In the genomic region with DNA sequence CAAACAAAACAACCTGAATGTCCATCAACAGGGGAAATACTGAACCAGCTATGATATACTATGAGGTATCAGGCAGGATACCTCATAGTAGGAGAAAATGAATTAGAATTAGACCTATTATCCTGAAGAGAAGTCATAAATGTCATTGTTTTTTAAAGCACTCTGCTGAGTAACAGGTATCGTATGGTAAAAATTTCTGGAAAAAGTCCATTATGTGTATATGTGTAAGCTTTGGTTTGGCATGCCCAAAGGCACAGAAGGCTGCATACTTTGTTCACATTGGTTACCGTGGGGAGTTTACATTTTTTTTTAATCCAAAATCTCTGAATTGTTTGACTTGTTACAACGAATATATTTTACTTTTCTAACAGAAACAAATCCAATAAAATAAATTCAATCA, we compare ENCODE assay signal across 18 cellular contexts.
A peak's percentile ranks its signal among the peaks of the same experiment; 100 is the strongest.
DNase-seq lines count a peak whose midpoint lies in the region; ATAC-seq and TF ChIP-seq lines count a peak whose summit lies in the region.
"Had no signal": no experiment of that assay in that cellular context is flagged by ENCODE, and none has a peak within 500 bp of the region (broad histone marks: within the 10 kb centered on the region; RNA-seq: fewer than 3 reads in every experiment).

No MANE protein-coding gene starts in this region.

- ATAC-seq in HG02938 (IDR thresholded peaks at IDR 0.05; ENCODE audit: unreplicated experiment) = no peak
- ATAC-seq in GM21717 (IDR thresholded peaks at IDR 0.05; ENCODE audit: unreplicated experiment) = no peak

- H4K20me1 ChIP-seq in SK-N-SH (ENCODE audit: insufficient read depth) (no peaks in the 10 kb centered on the region), osteoblast (ENCODE audit: insufficient read depth, low read length) (no peaks in the 10 kb centered on the region)

- DNase-seq in SK-N-SH (peak; percentile 9), fibroblast of gingiva (ENCODE audit: low read depth) (peak; percentile 66), osteoblast (ENCODE audit: insufficient read length, low spot score, missing footprints) (peak; percentile 34), KBM-7 (no peak)
- no peak for DNase-seq in activated CD4-positive, CD25-positive, alpha-beta regulatory T cell (lab: John Stamatoyannopoulos, UW)
- DNase-seq: activated CD4-positive, alpha-beta memory T cell treated with anti-CD3 and anti-CD28 coated beads, Interleukin-2, amount 10 ng/mL, durations not matched to agents 7 days and 5 days; Calu3; NCI-H1436 treated with DMSO at 0.1 percent for 48 hours; NCI-H526 treated with DMSO at 0.1 percent for 48 hours; PC-9; stimulated activated CD4-positive, alpha-beta T cell treated with anti-CD3 and anti-CD28 coated beads, Interleukin-15, amount 100 ng/mL, for 24 hours had no signal

- H3K27ac ChIP-seq in ACC112 (ENCODE audit: low read depth, low read length) (peak overlapping the region; percentile 1; the same call in 1 of the 2 replicates), SK-N-SH (ENCODE audit: low read depth in 2 of 2, low read length in 1 of 2) (peak overlapping the region; percentile 63 to 95), osteoblast (ENCODE audit: low read depth, low read length) (peak overlapping the region; percentile 80)
- H3K27ac ChIP-seq: HL-60, KMS-11, parathyroid adenoma, PC-9, suprapubic skin had no signal

- no peaks in the 10 kb centered on the region for H3K27me3 ChIP-seq in ACC112 (ENCODE audit: insufficient read depth, low read length)
- no peaks in the 10 kb centered on the region for H3K27me3 ChIP-seq in SK-N-SH (ENCODE audit: insufficient read depth)
- no peaks in the 10 kb centered on the region for H3K27me3 ChIP-seq in osteoblast (ENCODE audit: insufficient read depth, low read length)
- H3K27me3 ChIP-seq: suprapubic skin had no signal

- 0 out of 2 replicates have a peak overlapping the region, but pooled peaks have one; percentile 1 for H3K9ac ChIP-seq in SK-N-SH
- H3K9ac ChIP-seq: KMS-11, parathyroid adenoma had no signal

- H3K9me3 ChIP-seq in SK-N-SH (no peaks in the 10 kb centered on the region), osteoblast (ENCODE audit: low read depth, low read length) (no peaks in the 10 kb centered on the region)
- H3K9me3 ChIP-seq: suprapubic skin had no signal

- no peak overlapping the region for H2AFZ ChIP-seq in ACC112 (ENCODE audit: low read length, unreplicated experiment)
- no peak overlapping the region for H2AFZ ChIP-seq in SK-N-SH (ENCODE audit: low read depth)
- H2AFZ ChIP-seq in osteoblast (ENCODE audit: low read length) = no peak overlapping the region
- H2AFZ ChIP-seq: parathyroid adenoma, PC-9 had no signal

- H3K4me1 ChIP-seq in ACC112 (ENCODE audit: control insufficient read depth, insufficient read depth, low read length, unreplicated experiment) (peaks cover 47% of the 10 kb centered on the region), SK-N-SH (ENCODE audit: control insufficient read depth in 1 of 2, insufficient read depth in 2 of 2, low read depth in 1 of 2, low read length in 1 of 2) (peaks cover 12 to 30% of the 10 kb centered on the region in 2 experiments), osteoblast (ENCODE audit: insufficient read depth, low read length) (peaks cover 27% of the 10 kb centered on the region)
- H3K4me1 ChIP-seq: parathyroid adenoma had no signal

- H3K36me3 ChIP-seq in ACC112 (ENCODE audit: insufficient read depth, low read length) (no peaks in the 10 kb centered on the region; the same call in 1 of the 2 replicates), SK-N-SH (replicated peaks in 1 of 2; ENCODE audit: control insufficient read depth in 1 of 2, insufficient read depth in 2 of 2, low read length in 1 of 2) (peaks cover 14 to 19% of the 10 kb centered on the region in 2 experiments), osteoblast (ENCODE audit: insufficient read depth, low read length) (peaks cover 7% of the 10 kb centered on the region)

- CTCF ChIA-PET in SK-N-SH (lab: Yijun Ruan, JAX) = no interaction called here

- H3F3A ChIP-seq in SK-N-SH (replicated peaks; ENCODE audit: insufficient read depth) = no peaks in the 10 kb centered on the region

- no peak for TF ChIP-seq CTCF in SK-N-SH (IDR thresholded peaks at IDR 0.05)
- TF ChIP-seq CTCF in osteoblast (IDR thresholded peaks at IDR 0.05; ENCODE audit: extremely low read depth, low read depth, low read length) = no peak

- 46% methylated on average over 3 of the region's 3 CpGs for WGBS in SK-N-SH (ENCODE audit: low lambda C conversion rate)

- H3K79me2 ChIP-seq in ACC112 (ENCODE audit: control insufficient read depth, insufficient read depth, low read length, unreplicated experiment) (no peaks in the 10 kb centered on the region), SK-N-SH (ENCODE audit: insufficient read depth) (no peaks in the 10 kb centered on the region), osteoblast (ENCODE audit: insufficient read depth, low read length) (no peaks in the 10 kb centered on the region)
- H3K79me2 ChIP-seq: parathyroid adenoma had no signal

- no peaks in the 10 kb centered on the region for H3K9me2 ChIP-seq in SK-N-SH

- TF ChIP-seq EP300 in SK-N-SH (IDR thresholded peaks at IDR 0.05; ENCODE audit: borderline replicate concordance in 1 of 2, low read depth in 1 of 2, low read length in 1 of 2) = no peak

- no peak for TF ChIP-seq RAD21 in SK-N-SH (IDR thresholded peaks at IDR 0.05; ENCODE audit: low read length)

- H3K4me2 ChIP-seq in SK-N-SH = peak overlapping the region; percentile 34
- peak overlapping the region; percentile 30 for H3K4me2 ChIP-seq in osteoblast (ENCODE audit: insufficient read depth, low read length)
- H3K4me2 ChIP-seq: KMS-11, PC-9 had no signal

- H3K4me3 ChIP-seq in ACC112 (ENCODE audit: low read depth, low read length) (no peak overlapping the region), SK-N-SH (ENCODE audit: low read depth in 2 of 2, low read length in 1 of 2) (no peak overlapping the region), osteoblast (ENCODE audit: insufficient read depth, low read length) (no peak overlapping the region)
- H3K4me3 ChIP-seq: PC-9, suprapubic skin had no signal

- in situ Hi-C loops in KBM-7 (cut with MboI; ENCODE audit: low pct_unique_long_range_greater_than_20kb, low sequenced_read_pairs) = no loop called here

- POLR2A ChIA-PET in SK-N-SH (lab: Yijun Ruan, JAX) = interaction anchor here (1.1 kb wide), 1 partner anchor 155 kb away, joined by 3 read pairs; a partner anchor contains a TSS

TF ChIP-seq in SK-N-SH, 30 proteins besides CTCF, POLR2A, EP300 and RAD21:
- TF ChIP-seq, protein P1, sequence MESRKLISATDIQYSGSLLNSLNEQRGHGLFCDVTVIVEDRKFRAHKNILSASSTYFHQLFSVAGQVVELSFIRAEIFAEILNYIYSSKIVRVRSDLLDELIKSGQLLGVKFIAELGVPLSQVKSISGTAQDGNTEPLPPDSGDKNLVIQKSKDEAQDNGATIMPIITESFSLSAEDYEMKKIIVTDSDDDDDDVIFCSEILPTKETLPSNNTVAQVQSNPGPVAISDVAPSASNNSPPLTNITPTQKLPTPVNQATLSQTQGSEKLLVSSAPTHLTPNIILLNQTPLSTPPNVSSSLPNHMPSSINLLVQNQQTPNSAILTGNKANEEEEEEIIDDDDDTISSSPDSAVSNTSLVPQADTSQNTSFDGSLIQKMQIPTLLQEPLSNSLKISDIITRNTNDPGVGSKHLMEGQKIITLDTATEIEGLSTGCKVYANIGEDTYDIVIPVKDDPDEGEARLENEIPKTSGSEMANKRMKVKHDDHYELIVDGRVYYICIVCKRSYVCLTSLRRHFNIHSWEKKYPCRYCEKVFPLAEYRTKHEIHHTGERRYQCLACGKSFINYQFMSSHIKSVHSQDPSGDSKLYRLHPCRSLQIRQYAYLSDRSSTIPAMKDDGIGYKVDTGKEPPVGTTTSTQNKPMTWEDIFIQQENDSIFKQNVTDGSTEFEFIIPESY (IDR thresholded peaks at IDR 0.05; ENCODE audit: borderline replicate concordance, low read depth) = no peak
- TF ChIP-seq, protein P2, sequence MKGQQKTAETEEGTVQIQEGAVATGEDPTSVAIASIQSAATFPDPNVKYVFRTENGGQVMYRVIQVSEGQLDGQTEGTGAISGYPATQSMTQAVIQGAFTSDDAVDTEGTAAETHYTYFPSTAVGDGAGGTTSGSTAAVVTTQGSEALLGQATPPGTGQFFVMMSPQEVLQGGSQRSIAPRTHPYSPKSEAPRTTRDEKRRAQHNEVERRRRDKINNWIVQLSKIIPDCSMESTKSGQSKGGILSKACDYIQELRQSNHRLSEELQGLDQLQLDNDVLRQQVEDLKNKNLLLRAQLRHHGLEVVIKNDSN (IDR thresholded peaks at IDR 0.05; ENCODE audit: borderline replicate concordance, low read depth) = no peak
- TF ChIP-seq EZH2phosphoT487 (IDR thresholded peaks at IDR 0.05; ENCODE audit: borderline replicate concordance, low read depth) = no peak

Comparison
In these comparisons a context has a peak if more than half of its experiments do, and no peak if none do; other contexts are left out.
1. H3K27ac ChIP-seq: peak in every context shown above with its lines; median percentile 80 in osteoblast; 79 in SK-N-SH; 1 in ACC112.
2. DNase-seq: peak in SK-N-SH (single experiment), fibroblast of gingiva (single experiment) and osteoblast (single experiment); none in activated CD4-positive, CD25-positive, alpha-beta regulatory T cell (0 of 4) and KBM-7 (single experiment).